17 cellular contexts compared by ENCODE assay signal in genomic region chr15:62845239-62846126, GRCh38.
DNase-seq lines count a peak whose midpoint lies in the region; ATAC-seq, FAIRE-seq and TF ChIP-seq lines count a peak whose summit lies in the region.
"Had no signal": no experiment of that assay in that cellular context is flagged by ENCODE, and none has a peak within 500 bp of the region (broad histone marks: within the 10 kb centered on the region; RNA-seq: fewer than 3 reads in every experiment).

No MANE protein-coding gene starts in this region.

- H3K4me1 ChIP-seq in cardiac muscle cell (ENCODE audit: low read depth): peaks cover 44% of the 10 kb centered on the region
- H3K4me1 ChIP-seq in heart right ventricle: peaks cover 0 to 69% (median 22%) of the 10 kb centered on the region in 9 donors
- H3K4me1 ChIP-seq in gastrocnemius medialis: peaks cover 8 to 20% of the 10 kb centered on the region in 2 donors

- ATAC-seq in heart right ventricle (no peak), left lobe of liver (peak; percentile 29), GM18511 (IDR thresholded peaks at IDR 0.05; ENCODE audit: unreplicated experiment) (no peak), Right ventricle myocardium inferior (no peak), gastrocnemius medialis (no peak)
- ATAC-seq: activated CD8-positive, alpha-beta memory T cell treated with anti-CD3 and anti-CD28 coated beads, Interleukin-2, amount 10 ng/mL, durations not matched to agents 7 days and 5 days; esophagus mucosa had no signal

- H3K9me3 ChIP-seq in cardiac muscle cell (ENCODE audit: low read depth): no peaks in the 10 kb centered on the region
- H3K9me3 ChIP-seq in heart right ventricle: no peaks in the 10 kb centered on the region
- no peaks in the 10 kb centered on the region for H3K9me3 ChIP-seq in gastrocnemius medialis
- H3K9me3 ChIP-seq: ovary, thoracic aorta had no signal

- WGBS in heart right ventricle, 2 donors: 56 to 61% methylated on average over 12 of the region's 12 CpGs

- peak; percentile 77 for FAIRE-seq in urothelium cell line (lab: Jason Lieb, UNC)

- intact Hi-C loops in heart right ventricle (cut with DNase I): loop anchor here in 9 of 10 donors (2.0 to 10.0 kb wide), 8 partner anchors 61 to 557 kb away; partner anchors contain the start of gene TPM1 (in 5 of the 9)
- intact Hi-C loops in Right ventricle myocardium inferior (cut with DNase I): no loop called here
- intact Hi-C loops in gastrocnemius medialis (cut with DNase I; ENCODE audit: low total_unique reads): no loop called here

- H3K27me3 ChIP-seq in cardiac muscle cell: no peaks in the 10 kb centered on the region
- H3K27me3 ChIP-seq in heart right ventricle: no peaks in the 10 kb centered on the region
- H3K27me3 ChIP-seq in gastrocnemius medialis: no peaks in the 10 kb centered on the region
- H3K27me3 ChIP-seq: ovary had no signal

- no peak for DNase-seq in cardiac muscle cell (ENCODE audit: low read depth in 1 of 2, low spot score in 1 of 2)
- no peak for DNase-seq in heart right ventricle
- peak; percentile 70 for DNase-seq in amniotic epithelial cell (ENCODE audit: low read depth)
- no peak for DNase-seq in left lobe of liver (ENCODE audit: low spot score)
- DNase-seq in urothelium cell line (ENCODE audit: low spot score): peak; percentile 51
- DNase-seq in Right ventricle myocardium inferior (ENCODE audit: missing footprints): no peak
- no peak for DNase-seq in gastrocnemius medialis
- DNase-seq: 8988T; activated CD8-positive, alpha-beta memory T cell treated with anti-CD3 and anti-CD28 coated beads, Interleukin-2, amount 10 ng/mL, durations not matched to agents 7 days and 5 days; activated naive CD4-positive, alpha-beta T cell treated with anti-CD3 and anti-CD28 coated beads, Interleukin-2, amount 50 U/mL, for 16 hours; Calu3; NCI-H1930; NCI-H82; ovary had no signal

- in situ Hi-C loops in gastrocnemius medialis (cut with MboI; ENCODE audit: low sequenced_read_pairs in 4 of 4): loop anchor here (5.0 kb wide), 2 partner anchors 247 to 252 kb away; no protein-coding TSS in a partner anchor

- TF ChIP-seq POLR2A in gastrocnemius medialis (IDR thresholded peaks at IDR 0.05): no peak

- H3K27ac ChIP-seq in cardiac muscle cell: peak overlapping the region; percentile 70
- H3K27ac ChIP-seq in heart right ventricle: no peak overlapping the region
- no peak overlapping the region for H3K27ac ChIP-seq in gastrocnemius medialis
- H3K27ac ChIP-seq: ovary, thoracic aorta had no signal

- H3K4me3 ChIP-seq in cardiac muscle cell: no peak overlapping the region
- no peak overlapping the region for H3K4me3 ChIP-seq in heart right ventricle
- H3K4me3 ChIP-seq in gastrocnemius medialis: no peak overlapping the region
- H3K4me3 ChIP-seq: ovary, thoracic aorta had no signal

- TF ChIP-seq CTCF in cardiac muscle cell (IDR thresholded peaks at IDR 0.05; ENCODE audit: low read depth, low read length) (no peak), heart right ventricle (IDR thresholded peaks at IDR 0.05) (no peak), gastrocnemius medialis (IDR thresholded peaks at IDR 0.05 in 4 of 5, conservative IDR thresholded peaks at IDR 0.05 in 1 of 5) (no peak)

- H3K36me3 ChIP-seq in cardiac muscle cell: no peaks in the 10 kb centered on the region
- peaks cover 0 to 24% (median 5%) of the 10 kb centered on the region in 9 donors for H3K36me3 ChIP-seq in heart right ventricle
- H3K36me3 ChIP-seq in gastrocnemius medialis: no peaks in the 10 kb centered on the region
- H3K36me3 ChIP-seq: ovary had no signal

Comparison
In these comparisons a context has a peak if more than half of its experiments do, and no peak if none do; other contexts are left out.
1. intact Hi-C loops: an anchor here in heart right ventricle (2.0 to 10.0 kb wide); none called in Right ventricle myocardium inferior and gastrocnemius medialis.
2. DNase-seq: peak in amniotic epithelial cell (single experiment) and urothelium cell line (single experiment); none in cardiac muscle cell (0 of 2), heart right ventricle (0 of 2), left lobe of liver (single experiment), Right ventricle myocardium inferior (single experiment) and gastrocnemius medialis (0 of 2).